In the genomic region with DNA sequence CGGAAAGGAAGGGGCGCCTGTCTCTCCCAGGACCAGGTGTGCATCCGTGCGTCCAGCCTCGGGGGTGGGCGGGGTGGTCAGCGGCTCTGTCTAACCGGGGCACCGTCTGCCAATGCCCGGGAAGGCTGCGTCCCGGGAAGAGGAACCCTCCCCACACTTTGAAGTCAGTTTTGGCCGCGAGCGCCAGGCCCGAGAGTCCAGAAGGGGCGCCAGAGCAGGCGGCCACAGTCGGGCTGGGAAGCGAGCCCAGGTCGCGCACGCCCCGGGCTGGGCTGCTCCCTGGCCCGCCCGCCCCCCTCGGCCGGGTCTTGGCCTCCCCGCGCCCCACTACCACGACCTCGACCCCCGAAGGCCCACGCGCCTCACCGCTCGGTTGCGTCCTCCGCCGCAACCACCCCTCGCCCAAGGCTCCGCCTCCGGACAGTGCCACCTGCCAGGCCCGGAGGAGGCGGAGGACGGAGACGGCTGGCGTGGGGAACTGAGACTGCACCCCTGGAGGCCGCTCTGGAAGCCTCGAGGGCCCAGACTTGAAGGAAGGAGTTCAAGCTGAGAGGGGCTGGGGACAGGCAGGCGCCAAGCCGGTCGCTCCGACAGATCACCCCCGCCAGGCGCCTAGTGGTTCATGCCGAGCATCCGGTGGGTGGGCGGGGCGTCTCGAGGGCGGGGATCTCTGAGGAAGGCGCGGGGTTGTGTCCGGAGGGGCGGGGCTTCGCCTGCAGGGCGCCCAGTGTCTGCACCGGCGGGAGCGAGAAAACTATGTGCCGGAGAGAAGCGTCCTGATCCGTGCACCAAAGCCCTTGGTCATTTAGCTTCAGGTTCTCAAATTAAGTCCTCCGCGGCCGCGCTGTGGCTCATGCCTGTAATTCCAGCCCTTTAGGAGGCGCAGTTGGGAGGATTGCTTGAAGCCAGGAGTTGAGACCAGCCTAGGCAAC, we compare ENCODE assay signal across 7 cellular contexts. TPM values are rescaled to one million over a fixed set of nuclear protein-coding genes. Genes with fewer than 3 reads are reported as not detected.
DNase-seq lines count a peak whose midpoint lies in the region; ATAC-seq, FAIRE-seq and TF ChIP-seq lines count a peak whose summit lies in the region.

A gene (minus strand): TSS at position 404 of the 932 bp plus-strand sequence. CDS start 1,093 bp downstream, outside the sequence.

- no peaks in the 10 kb centered on the region for H3K36me3 ChIP-seq in astrocyte (ENCODE audit: insufficient read depth, low read length)

- DNase-seq in NCI-H1930 (lab: John Stamatoyannopoulos, UW) = peak; percentile 83 to 89
- DNase-seq in T-helper 2 cell treated with Interferon-gamma antibody and Interleukin-4, amounts not matched to agents 5 μg/mL and 100 μg/mL, for 36 hours (ENCODE audit: low spot score) = peak; percentile 91
- peak; percentile 82 for DNase-seq in astrocyte (ENCODE audit: low read depth)
- DNase-seq in hepatic stellate cell (ENCODE audit: low spot score) = peak; percentile 100
- DNase-seq in renal cortical epithelial cell (ENCODE audit: low read depth) = peak; percentile 86

- TF ChIP-seq CTCF in astrocyte (IDR thresholded peaks at IDR 0.05; ENCODE audit: insufficient read depth, low read depth, low read length) = peak; percentile 12

- H3K4me1 ChIP-seq in astrocyte (ENCODE audit: insufficient read depth, low read length) = peaks cover 15% of the 10 kb centered on the region

- H3K27ac ChIP-seq in astrocyte (ENCODE audit: low read depth, low read length) = peak within 1 kb of the TSS; percentile 100

- peak within 1 kb of the TSS; percentile 90 for H3K4me3 Mint-ChIP-seq in T-helper 2 cell treated with Interferon-gamma antibody and Interleukin-4, amounts not matched to agents 5 μg/mL and 100 μg/mL, for 36 hours
- H3K4me3 Mint-ChIP-seq in astrocyte (ENCODE audit: unreplicated experiment) = peak within 1 kb of the TSS; percentile 84

- peaks cover 11% of the 10 kb centered on the region for H3K36me3 Mint-ChIP-seq in T-helper 2 cell treated with Interferon-gamma antibody and Interleukin-4, amounts not matched to agents 5 μg/mL and 100 μg/mL, for 36 hours (ENCODE audit: low read depth)
- peaks cover 1% of the 10 kb centered on the region for H3K36me3 Mint-ChIP-seq in astrocyte (ENCODE audit: low read depth, unreplicated experiment)

- H2AFZ ChIP-seq in astrocyte (ENCODE audit: low read depth, low read length) = peak within 1 kb of the TSS; percentile 100

- H3K79me2 ChIP-seq in astrocyte (ENCODE audit: insufficient read depth, low read length) = peaks cover 26% of the 10 kb centered on the region

- no peaks in the 10 kb centered on the region for H3K9me3 Mint-ChIP-seq in T-helper 2 cell treated with Interferon-gamma antibody and Interleukin-4, amounts not matched to agents 5 μg/mL and 100 μg/mL, for 36 hours
- no peaks in the 10 kb centered on the region for H3K9me3 Mint-ChIP-seq in astrocyte (ENCODE audit: unreplicated experiment)

- ATAC-seq in GM18502 (IDR thresholded peaks at IDR 0.05; ENCODE audit: poor library complexity, unreplicated experiment) = peak; percentile 77
- ATAC-seq in HG02970 (IDR thresholded peaks at IDR 0.05; ENCODE audit: low FRiP score, unreplicated experiment) = peak; percentile 60

- no peaks in the 10 kb centered on the region for H3K27me3 Mint-ChIP-seq in T-helper 2 cell treated with Interferon-gamma antibody and Interleukin-4, amounts not matched to agents 5 μg/mL and 100 μg/mL, for 36 hours (ENCODE audit: low read depth)
- H3K27me3 Mint-ChIP-seq in astrocyte (ENCODE audit: low read depth, unreplicated experiment) = no peaks in the 10 kb centered on the region

- peak within 1 kb of the TSS; percentile 98 for H3K9ac ChIP-seq in astrocyte (ENCODE audit: low read length)

- H3K9me3 ChIP-seq in astrocyte (ENCODE audit: insufficient read depth, low read depth, low read length) = no peaks in the 10 kb centered on the region

- peak within 1 kb of the TSS; percentile 90 for H3K27ac Mint-ChIP-seq in T-helper 2 cell treated with Interferon-gamma antibody and Interleukin-4, amounts not matched to agents 5 μg/mL and 100 μg/mL, for 36 hours
- H3K27ac Mint-ChIP-seq in astrocyte (ENCODE audit: unreplicated experiment) = peak within 1 kb of the TSS; percentile 94

- no peak for FAIRE-seq in astrocyte (lab: Jason Lieb, UNC)

- peak within 1 kb of the TSS; percentile 78 for H3K4me3 ChIP-seq in astrocyte (ENCODE audit: insufficient read depth, low read depth, low read length)

- H3K27me3 ChIP-seq in astrocyte (ENCODE audit: insufficient read depth, low read length) = no peaks in the 10 kb centered on the region

- peaks cover 21% of the 10 kb centered on the region for H3K4me1 Mint-ChIP-seq in T-helper 2 cell treated with Interferon-gamma antibody and Interleukin-4, amounts not matched to agents 5 μg/mL and 100 μg/mL, for 36 hours (ENCODE audit: low read depth)
- H3K4me1 Mint-ChIP-seq in astrocyte (ENCODE audit: low read depth, unreplicated experiment) = peaks cover 3% of the 10 kb centered on the region

- peak within 1 kb of the TSS; percentile 91 for H3K4me2 ChIP-seq in astrocyte (ENCODE audit: low read length)

- peaks cover 15% of the 10 kb centered on the region for H4K20me1 ChIP-seq in astrocyte (ENCODE audit: insufficient read depth, low read length)

RNA-seq across cellular contexts. Expression of the gene that starts here (rescaled TPM):
- 18.7 and 19.7 TPM in 2 replicates for total RNA-seq in astrocyte
- 24.5 and 26.4 TPM in 2 replicates for total RNA-seq in renal cortical epithelial cell

Comparison
In these comparisons a context has a peak if more than half of its experiments do, and no peak if none do; other contexts are left out.
1. Peak in every context shown above with its lines: DNase-seq, ATAC-seq, H3K4me3 ChIP-seq and H3K27ac ChIP-seq.